Comparison of ENCODE assay signal across 9 cellular contexts in genomic region chr5:52989025-52989780, GRCh38. TPM values are rescaled to one million over a fixed set of nuclear protein-coding genes. Genes with fewer than 3 reads are reported as not detected.
DNase-seq lines count a peak whose midpoint lies in the region; ATAC-seq, FAIRE-seq and TF ChIP-seq lines count a peak whose summit lies in the region.
"Had no signal": no experiment of that assay in that cellular context is flagged by ENCODE, and none has a peak within 500 bp of the region (broad histone marks: within the 10 kb centered on the region; RNA-seq: fewer than 3 reads in every experiment).

Gene ITGA2 (plus strand): TSS chr5:52989352. CDS start chr5:52989469, 117 bp downstream.

- H3K4me3 ChIP-seq in SU-DHL-6 (ENCODE audit: insufficient read depth, low read length, poor library complexity, severe bottlenecking) (peak within 1 kb of the TSS; percentile 54), breast epithelium (peak within 1 kb of the TSS; percentile 52 to 90 (median 75)), small intestine (ENCODE audit: low read depth in 1 of 2, low read length in 2 of 2) (peak within 1 kb of the TSS; percentile 78 to 88)

- no peak for TF ChIP-seq POLR2A in breast epithelium (IDR thresholded peaks at IDR 0.05)

- no peak within 1 kb of the TSS for H3K27ac Mint-ChIP-seq in immature natural killer cell

- H3K27me3 ChIP-seq in SU-DHL-6 (ENCODE audit: low read length): no peaks in the 10 kb centered on the region
- H3K27me3 ChIP-seq in breast epithelium: no peaks in the 10 kb centered on the region
- H3K27me3 ChIP-seq in small intestine (ENCODE audit: control insufficient read depth in 2 of 2, insufficient read depth in 2 of 2, low read length in 2 of 2): no peaks in the 10 kb centered on the region

- H3F3A ChIP-seq in SU-DHL-6 (ENCODE audit: insufficient read depth): no peaks in the 10 kb centered on the region

- H2AFZ ChIP-seq in SU-DHL-6 (ENCODE audit: low read depth, low read length, severe bottlenecking): peak within 1 kb of the TSS; percentile 89

- H3K9me3 ChIP-seq in SU-DHL-6 (ENCODE audit: insufficient read depth, low read length) (no peaks in the 10 kb centered on the region), breast epithelium (no peaks in the 10 kb centered on the region), small intestine (ENCODE audit: control insufficient read depth, low read depth) (no peaks in the 10 kb centered on the region)

- H3K9me2 ChIP-seq in SU-DHL-6 (replicated peaks; ENCODE audit: insufficient read depth, low read length): no peaks in the 10 kb centered on the region

- DNase-seq in NCI-H2107 treated with DMSO at 0.1 percent for 48 hours (lab: John Stamatoyannopoulos, UW; ENCODE audit: unreplicated experiment) (peak; percentile 4), NCI-H2107 (lab: John Stamatoyannopoulos, UW) (no peak), breast epithelium (ENCODE audit: low spot score in 2 of 2) (peak; percentile 48 to 61), immature natural killer cell (peak in 2 of 3 donors; percentile 1), small intestine (peak; percentile 81)

- no peak within 1 kb of the TSS for H3K27ac ChIP-seq in SU-DHL-6 (ENCODE audit: low read depth, low read length)
- H3K27ac ChIP-seq in breast epithelium: peak within 1 kb of the TSS; percentile 92 to 93
- H3K27ac ChIP-seq in small intestine (ENCODE audit: low read depth in 1 of 2, low read length in 1 of 2): peak within 1 kb of the TSS; percentile 87 to 95

- H3K4me2 ChIP-seq in SU-DHL-6 (ENCODE audit: low read depth, low read length, poor library complexity, severe bottlenecking): peak within 1 kb of the TSS; percentile 69

- no peaks in the 10 kb centered on the region for H3K9me3 Mint-ChIP-seq in immature natural killer cell

- H3K36me3 Mint-ChIP-seq in immature natural killer cell: peaks cover 0 to 3% (median 0%) of the 10 kb centered on the region in 3 donors

- ATAC-seq in HG03159 (IDR thresholded peaks at IDR 0.05; ENCODE audit: unreplicated experiment) (peak; percentile 71), GM19328 (IDR thresholded peaks at IDR 0.05; ENCODE audit: unreplicated experiment) (no peak)

- peaks cover 13 to 19% of the 10 kb centered on the region in 2 donors for H3K4me1 Mint-ChIP-seq in immature natural killer cell

- intact Hi-C loops in breast epithelium (cut with DNase I; ENCODE audit: low total_unique reads): no loop called here

- peaks cover 2 to 32% (median 14%) of the 10 kb centered on the region in 3 donors for H3K27me3 Mint-ChIP-seq in immature natural killer cell (ENCODE audit: low read depth in 3 of 3)

- H3K9ac ChIP-seq in SU-DHL-6 (ENCODE audit: low read length): peak within 1 kb of the TSS; percentile 36; the same call in 1 of the 2 replicates

- no peaks in the 10 kb centered on the region for H3K4me1 ChIP-seq in breast epithelium
- peaks cover 0 to 4% of the 10 kb centered on the region in 2 donors for H3K4me1 ChIP-seq in small intestine (ENCODE audit: control insufficient read depth in 2 of 2, insufficient read depth in 1 of 2, low read depth in 1 of 2, low read length in 1 of 2)

- WGBS in small intestine, 3 donors: 0 to 2% (median 1%) methylated on average over 49 to 64 of the region's 64 CpGs

- peak within 1 kb of the TSS; percentile 51 to 67 (median 56) for H3K4me3 Mint-ChIP-seq in immature natural killer cell

- H3K79me2 ChIP-seq in SU-DHL-6 (ENCODE audit: insufficient read depth, low read length): no peaks in the 10 kb centered on the region

- H3K36me3 ChIP-seq in SU-DHL-6 (ENCODE audit: low read length) (no peaks in the 10 kb centered on the region), breast epithelium (no peaks in the 10 kb centered on the region), small intestine (ENCODE audit: control insufficient read depth in 2 of 2, insufficient read depth in 2 of 2, low read length in 2 of 2) (peaks cover 0 to 2% of the 10 kb centered on the region in 2 donors)

- FAIRE-seq in small intestine (lab: Jason Lieb, UNC): no peak
- FAIRE-seq: G401.6 had no signal

- H4K20me1 ChIP-seq in SU-DHL-6 (ENCODE audit: low read depth, low read length): no peaks in the 10 kb centered on the region

- TF ChIP-seq CTCF in SU-DHL-6 (IDR thresholded peaks at IDR 0.05; ENCODE audit: insufficient read depth, low read length, poor library complexity, severe bottlenecking) (no peak), breast epithelium (IDR thresholded peaks at IDR 0.05) (no peak)

RNA-seq across cellular contexts. Expression of gene ITGA2, which starts in this region (rescaled TPM):
- total RNA-seq in breast epithelium: 10 to 100 TPM in 2 of 3 donors, under 1 TPM in 1; 0.80 to 33.7 (median 11.8) TPM
- not detected for polyA plus RNA-seq in immature natural killer cell
- polyA plus RNA-seq in small intestine: 1 to 10 TPM; 1.8 to 9.8 (median 1.9) TPM

Comparison
In these comparisons a context has a peak if more than half of its experiments do, and no peak if none do; other contexts are left out.
1. Peak in DNase-seq in immature natural killer cell; RNA of the gene not detected or under 1 TPM.